Comparison of ENCODE assay signal across 1 cellular context in the genomic region with DNA sequence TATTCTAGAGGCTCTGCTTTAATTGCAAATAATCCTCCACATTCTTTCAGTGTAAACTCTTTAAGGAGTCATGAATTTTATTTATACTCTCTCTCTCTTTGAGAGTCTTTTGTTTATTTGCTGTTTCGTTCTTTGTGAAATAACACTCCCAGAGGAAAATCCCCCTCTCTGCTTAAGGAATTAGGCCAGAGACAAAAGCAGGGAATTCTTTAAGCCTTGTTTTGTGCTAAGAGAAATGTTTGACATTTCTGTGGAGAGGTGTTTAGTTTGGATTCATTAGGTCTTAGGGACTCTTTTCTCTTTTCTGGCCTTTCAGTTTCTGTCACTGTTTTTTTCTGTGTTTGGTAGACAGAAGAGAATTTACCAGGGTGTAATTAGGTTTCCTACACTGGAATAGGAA.
TF ChIP-seq lines count a peak whose summit lies in the region.

No MANE protein-coding gene starts in this region.

TF ChIP-seq in K562, 482 proteins besides CTCF, POLR2A, EP300 and RAD21 (continued from another document):
- no peak for TF ChIP-seq U2AF1 (optimal IDR thresholded peaks at IDR 0.05; ENCODE audit: low read depth, low read length)
- TF ChIP-seq ELF1 (tag; IDR thresholded peaks at IDR 0.05): no peak
